ENCODE assay signal across 19 cellular contexts in the genomic region with DNA sequence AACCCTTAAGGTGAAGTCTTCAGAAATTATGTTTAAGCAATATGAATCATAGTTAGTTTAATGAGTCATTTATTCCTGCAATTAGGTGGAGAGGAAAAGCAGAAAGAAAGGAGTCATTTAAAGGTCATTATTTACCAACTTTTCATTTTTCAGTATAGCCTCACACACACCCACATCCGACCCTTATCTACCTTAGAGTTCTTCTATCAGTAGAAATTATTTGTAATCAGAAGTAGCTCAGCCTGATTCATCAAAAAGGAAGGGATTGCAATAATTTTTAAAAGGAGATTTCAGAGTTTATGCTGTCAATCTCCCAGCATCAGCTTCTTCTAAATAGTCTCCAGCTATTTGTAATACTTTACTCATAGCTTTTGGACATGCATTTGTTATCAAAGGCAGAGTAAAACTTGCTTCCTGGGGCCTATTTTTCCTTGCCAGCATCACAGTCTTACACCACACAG. TPM values are rescaled to one million over a fixed set of nuclear protein-coding genes. Genes with fewer than 3 reads are reported as not detected.
DNase-seq lines count a peak whose midpoint lies in the region; ATAC-seq, FAIRE-seq and TF ChIP-seq lines count a peak whose summit lies in the region.
"Had no signal": no experiment of that assay in that cellular context is flagged by ENCODE, and none has a peak within 500 bp of the region (broad histone marks: within the 10 kb centered on the region; RNA-seq: fewer than 3 reads in every experiment).

No MANE protein-coding gene starts in this region.

- H3K18ac ChIP-seq in H9 (ENCODE audit: insufficient read length, low read depth, low read length): no peak overlapping the region

- no peaks in the 10 kb centered on the region for H3K4me1 ChIP-seq in left lung
- H3K4me1 ChIP-seq in vagina: no peaks in the 10 kb centered on the region
- no peaks in the 10 kb centered on the region for H3K4me1 ChIP-seq in H9 (ENCODE audit: insufficient read depth, low read length)
- H3K4me1 ChIP-seq: body of pancreas, Caco-2, right lobe of liver, thyroid gland had no signal

- no peak overlapping the region for H2AFZ ChIP-seq in H9 (ENCODE audit: low read length)

- no peak overlapping the region for H2BK15ac ChIP-seq in H9 (ENCODE audit: low read depth, low read length)

- H3K27me3 ChIP-seq in MG63: no peaks in the 10 kb centered on the region
- H3K27me3 ChIP-seq in bronchial epithelial cell (ENCODE audit: control insufficient read depth, insufficient read depth, low read length): no peaks in the 10 kb centered on the region
- no peaks in the 10 kb centered on the region for H3K27me3 ChIP-seq in left lung
- no peaks in the 10 kb centered on the region for H3K27me3 ChIP-seq in vagina
- H3K27me3 ChIP-seq in H9 (ENCODE audit: insufficient read depth, low read length): no peaks in the 10 kb centered on the region
- H3K27me3 ChIP-seq: body of pancreas, right lobe of liver, thyroid gland had no signal

- H3K9ac ChIP-seq in H9 (ENCODE audit: extremely low read depth, insufficient read length, low read length): no peak overlapping the region

- H3K9me3 ChIP-seq in MG63 (no peaks in the 10 kb centered on the region), left lung (no peaks in the 10 kb centered on the region), vagina (no peaks in the 10 kb centered on the region), H9 (ENCODE audit: control insufficient read depth, low read depth, low read length) (no peaks in the 10 kb centered on the region)
- H3K9me3 ChIP-seq: body of pancreas, Caco-2, right lobe of liver, thyroid gland had no signal

- no peaks in the 10 kb centered on the region for H3K27me3 Mint-ChIP-seq in H9 (ENCODE audit: low read depth)

- H2AK5ac ChIP-seq in H9 (ENCODE audit: insufficient read length, low read length): no peak overlapping the region

- no peak overlapping the region for H3K56ac ChIP-seq in H9 (ENCODE audit: insufficient read length, low read depth, low read length)

- no peak for FAIRE-seq in bronchial epithelial cell (lab: Jason Lieb, UNC)
- FAIRE-seq in GM12892 (lab: Jason Lieb, UNC): no peak

- H3K79me2 ChIP-seq in H9 (ENCODE audit: insufficient read depth, low read length): no peaks in the 10 kb centered on the region

- no peak overlapping the region for H2BK12ac ChIP-seq in H9 (ENCODE audit: insufficient read length, low read depth, low read length)

- no peaks in the 10 kb centered on the region for H3K23me2 ChIP-seq in H9 (ENCODE audit: insufficient read length, low read depth, low read length, poor library complexity, severe bottlenecking)

- H3K27ac ChIP-seq in left lung: no peak overlapping the region
- H3K27ac ChIP-seq in vagina: no peak overlapping the region
- no peak overlapping the region for H3K27ac ChIP-seq in H9 (ENCODE audit: insufficient read length, low read depth, low read length)
- H3K27ac ChIP-seq: body of pancreas, right lobe of liver, SK-N-MC, thyroid gland had no signal

- H3K14ac ChIP-seq in H9 (ENCODE audit: insufficient read depth, low read length): no peak overlapping the region

- no peaks in the 10 kb centered on the region for H3K36me3 ChIP-seq in MG63
- no peaks in the 10 kb centered on the region for H3K36me3 ChIP-seq in bronchial epithelial cell (ENCODE audit: control insufficient read depth, insufficient read depth, low read length)
- no peaks in the 10 kb centered on the region for H3K36me3 ChIP-seq in left lung
- H3K36me3 ChIP-seq in vagina: no peaks in the 10 kb centered on the region
- H3K36me3 ChIP-seq: right lobe of liver, thyroid gland had no signal

- peak; percentile 71 for ATAC-seq in left lung
- ATAC-seq in GM19395 (IDR thresholded peaks at IDR 0.05; ENCODE audit: unreplicated experiment): no peak
- ATAC-seq: body of pancreas, right lobe of liver had no signal

- H3T11ph ChIP-seq in H9 (ENCODE audit: low read length): no peak overlapping the region

- DNase-seq in DMS53 (lab: John Stamatoyannopoulos, UW) (peak; percentile 28), MG63 (peak; percentile 16), bronchial epithelial cell (ENCODE audit: low read depth) (peak; percentile 97), left lung (no peak), vagina (ENCODE audit: extremely low spot score in 2 of 2) (no peak), GM12892 (ENCODE audit: insufficient read length) (no peak), H9 (no peak)
- DNase-seq: activated effector memory CD4-positive, alpha-beta T cell treated with anti-CD3 and anti-CD28 coated beads, Interleukin-2, amount 50 U/mL, for 16 hours; body of pancreas; Caco-2; effector CD8-positive, alpha-beta T cell; immature natural killer cell; NCI-H1105; right lobe of liver; stimulated activated CD4-positive, alpha-beta T cell treated with anti-CD3 and anti-CD28 coated beads, Interleukin-4, amount 100 ng/mL, for 24 hours; thyroid gland had no signal

- H3K27ac Mint-ChIP-seq in H9: no peak overlapping the region
- H3K27ac Mint-ChIP-seq: immature natural killer cell, mesothelial cell of epicardium had no signal

- no peak overlapping the region for H3K4ac ChIP-seq in H9 (ENCODE audit: low read depth, low read length)

- H4K5ac ChIP-seq in H9 (ENCODE audit: insufficient read length, low read depth, low read length): no peak overlapping the region

- no peak overlapping the region for H3K4me3 Mint-ChIP-seq in H9
- H3K4me3 Mint-ChIP-seq: immature natural killer cell, mesothelial cell of epicardium had no signal

- no peak overlapping the region for H2BK20ac ChIP-seq in H9 (ENCODE audit: low read depth, low read length, poor library complexity, severe bottlenecking)

- no peak for TF ChIP-seq CTCF in bronchial epithelial cell (IDR thresholded peaks at IDR 0.05; ENCODE audit: insufficient read depth, low read length, severe bottlenecking)
- TF ChIP-seq CTCF in left lung (IDR thresholded peaks at IDR 0.05): no peak
- no peak for TF ChIP-seq CTCF in vagina (IDR thresholded peaks at IDR 0.05)
- TF ChIP-seq CTCF in H9 (conservative IDR thresholded peaks at IDR 0.05): no peak

- no peak overlapping the region for H4K91ac ChIP-seq in H9 (ENCODE audit: insufficient read length, low read depth, low read length)

- no peak overlapping the region for H4K8ac ChIP-seq in H9 (replicated peaks; ENCODE audit: insufficient read length, low read depth, low read length)

- TF ChIP-seq POLR2A in vagina (IDR thresholded peaks at IDR 0.05) (no peak), GM12892 (IDR thresholded peaks at IDR 0.05; ENCODE audit: low read depth, low read length) (no peak)

- no peak overlapping the region for H2BK5ac ChIP-seq in H9 (ENCODE audit: insufficient read length, low read length)

- peaks cover 0 to 4% of the 10 kb centered on the region in 2 experiments; a peak in 1 of 5 replicates for H3K9me3 Mint-ChIP-seq in H9
- H3K9me3 Mint-ChIP-seq: mesothelial cell of epicardium had no signal

- H3K4me3 ChIP-seq in MG63: no peak overlapping the region
- H3K4me3 ChIP-seq in bronchial epithelial cell (ENCODE audit: low read depth, low read length): no peak overlapping the region
- no peak overlapping the region for H3K4me3 ChIP-seq in left lung
- no peak overlapping the region for H3K4me3 ChIP-seq in vagina
- H3K4me3 ChIP-seq: body of pancreas, right lobe of liver, SK-N-MC, thyroid gland had no signal

- H3K79me1 ChIP-seq in H9 (ENCODE audit: insufficient read depth, low read depth, low read length, poor library complexity, severe bottlenecking): no peaks in the 10 kb centered on the region

- H3K4me1 Mint-ChIP-seq in H9: no peaks in the 10 kb centered on the region
- H3K4me1 Mint-ChIP-seq: immature natural killer cell had no signal

- H4K20me1 ChIP-seq in H9 (ENCODE audit: control insufficient read depth, insufficient read depth, insufficient read length): no peaks in the 10 kb centered on the region

- intact Hi-C loops in left lung (cut with DNase I) (no loop called here), vagina (cut with DNase I) (no loop called here)

- H3K4me2 ChIP-seq in H9 (ENCODE audit: insufficient read depth, insufficient read length, low read length): no peak overlapping the region

- no peak overlapping the region for H2BK120ac ChIP-seq in H9 (ENCODE audit: low read depth, low read length, poor library complexity, severe bottlenecking)

- H3K36me3 Mint-ChIP-seq in H9 (ENCODE audit: insufficient read depth in 1 of 3, low read depth in 3 of 3): no peaks in the 10 kb centered on the region
- H3K36me3 Mint-ChIP-seq: immature natural killer cell, mesothelial cell of epicardium had no signal

- no peak overlapping the region for H3K23ac ChIP-seq in H9 (ENCODE audit: insufficient read length, low read depth, low read length)

- no CpG with 5 or more reads among the region's 1 CpG for WGBS in H9 (ENCODE audit: extremely low coverage, insufficient read length, low lambda C conversion rate)

RNA-seq across cellular contexts. Expression of gene ANXA10, which starts 6.0 kb away (rescaled TPM):
- total RNA-seq in MG63 (2014; rRNA removed; shearing (Covaris generic); ENCODE audit: low replicate concordance): not detected in 2 replicates
- total RNA-seq in bronchial epithelial cell: 0.79 TPM in 1 of 2 replicates, not detected in the other
- total RNA-seq in left lung: under 1 TPM; 0.47 to 0.63 TPM
- not detected for total RNA-seq in vagina
- not detected for polyA plus RNA-seq in GM12892 (2012; ENCODE audit: missing spikeins)
- total RNA-seq in H9 (2021): not detected in 2 replicates
- total RNA-seq: Caco-2, mesothelial cell of epicardium, thyroid gland had no signal
- polyA plus RNA-seq: immature natural killer cell had no signal

Comparison
In these comparisons a context has a peak if more than half of its experiments do, and no peak if none do; other contexts are left out.
1. DNase-seq: peak in DMS53 (single experiment), MG63 (single experiment) and bronchial epithelial cell (single experiment); none in left lung (0 of 2), vagina (0 of 2), GM12892 (single experiment) and H9 (single experiment).